1 cellular context compared by ENCODE assay signal in the genomic region with DNA sequence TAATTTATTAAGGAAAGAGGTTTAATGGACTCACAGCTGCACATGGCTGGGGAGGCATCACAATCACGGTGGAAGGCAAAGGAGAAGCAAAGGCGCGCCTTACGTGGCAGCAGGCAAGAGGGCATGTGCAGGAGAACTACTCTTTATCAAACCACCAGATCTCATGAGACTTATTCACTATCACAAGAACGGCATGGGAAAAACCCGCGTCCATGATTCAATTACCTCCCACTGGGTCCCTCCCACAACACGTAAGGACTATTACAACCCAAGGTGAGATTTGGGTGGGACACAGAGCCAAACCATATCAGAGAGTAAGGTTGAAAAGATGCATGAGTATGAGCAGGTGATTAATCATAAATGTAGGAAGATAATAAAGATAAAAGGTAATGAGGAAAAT.
TF ChIP-seq lines count a peak whose summit lies in the region.

No MANE protein-coding gene starts in this region.

TF ChIP-seq in SK-N-SH treated with all-trans-retinoic acid at 6 μM for 48 hours, 23 proteins besides CTCF, POLR2A, EP300 and RAD21 (continued from another document):
- TF ChIP-seq, protein P1, sequence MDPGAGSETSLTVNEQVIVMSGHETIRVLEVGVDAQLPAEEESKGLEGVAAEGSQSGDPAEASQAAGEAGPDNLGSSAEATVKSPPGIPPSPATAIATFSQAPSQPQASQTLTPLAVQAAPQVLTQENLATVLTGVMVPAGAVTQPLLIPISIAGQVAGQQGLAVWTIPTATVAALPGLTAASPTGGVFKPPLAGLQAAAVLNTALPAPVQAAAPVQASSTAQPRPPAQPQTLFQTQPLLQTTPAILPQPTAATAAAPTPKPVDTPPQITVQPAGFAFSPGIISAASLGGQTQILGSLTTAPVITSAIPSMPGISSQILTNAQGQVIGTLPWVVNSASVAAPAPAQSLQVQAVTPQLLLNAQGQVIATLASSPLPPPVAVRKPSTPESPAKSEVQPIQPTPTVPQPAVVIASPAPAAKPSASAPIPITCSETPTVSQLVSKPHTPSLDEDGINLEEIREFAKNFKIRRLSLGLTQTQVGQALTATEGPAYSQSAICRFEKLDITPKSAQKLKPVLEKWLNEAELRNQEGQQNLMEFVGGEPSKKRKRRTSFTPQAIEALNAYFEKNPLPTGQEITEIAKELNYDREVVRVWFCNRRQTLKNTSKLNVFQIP (CRISPR knock-in tag; IDR thresholded peaks at IDR 0.05; ENCODE audit: borderline replicate concordance, low read depth): no peak
- TF ChIP-seq ZC3H10 (CRISPR knock-in tag; IDR thresholded peaks at IDR 0.05) (no peak), OSR1 (CRISPR knock-in tag; IDR thresholded peaks at IDR 0.05) (no peak), PPARA (CRISPR knock-in tag; IDR thresholded peaks at IDR 0.05; ENCODE audit: borderline replicate concordance) (no peak), SNAI2 (CRISPR knock-in tag; IDR thresholded peaks at IDR 0.05) (no peak), ZNF565 (CRISPR knock-in tag; conservative IDR thresholded peaks at IDR 0.05; ENCODE audit: low read depth) (no peak), ZNF8 (CRISPR knock-in tag; IDR thresholded peaks at IDR 0.05) (no peak)
- TF ChIP-seq, protein P2, sequence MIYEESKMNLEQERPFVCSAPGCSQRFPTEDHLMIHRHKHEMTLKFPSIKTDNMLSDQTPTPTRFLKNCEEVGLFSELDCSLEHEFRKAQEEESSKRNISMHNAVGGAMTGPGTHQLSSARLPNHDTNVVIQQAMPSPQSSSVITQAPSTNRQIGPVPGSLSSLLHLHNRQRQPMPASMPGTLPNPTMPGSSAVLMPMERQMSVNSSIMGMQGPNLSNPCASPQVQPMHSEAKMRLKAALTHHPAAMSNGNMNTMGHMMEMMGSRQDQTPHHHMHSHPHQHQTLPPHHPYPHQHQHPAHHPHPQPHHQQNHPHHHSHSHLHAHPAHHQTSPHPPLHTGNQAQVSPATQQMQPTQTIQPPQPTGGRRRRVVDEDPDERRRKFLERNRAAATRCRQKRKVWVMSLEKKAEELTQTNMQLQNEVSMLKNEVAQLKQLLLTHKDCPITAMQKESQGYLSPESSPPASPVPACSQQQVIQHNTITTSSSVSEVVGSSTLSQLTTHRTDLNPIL (CRISPR knock-in tag; IDR thresholded peaks at IDR 0.05; ENCODE audit: low read depth): no peak
- TF ChIP-seq, protein P3, sequence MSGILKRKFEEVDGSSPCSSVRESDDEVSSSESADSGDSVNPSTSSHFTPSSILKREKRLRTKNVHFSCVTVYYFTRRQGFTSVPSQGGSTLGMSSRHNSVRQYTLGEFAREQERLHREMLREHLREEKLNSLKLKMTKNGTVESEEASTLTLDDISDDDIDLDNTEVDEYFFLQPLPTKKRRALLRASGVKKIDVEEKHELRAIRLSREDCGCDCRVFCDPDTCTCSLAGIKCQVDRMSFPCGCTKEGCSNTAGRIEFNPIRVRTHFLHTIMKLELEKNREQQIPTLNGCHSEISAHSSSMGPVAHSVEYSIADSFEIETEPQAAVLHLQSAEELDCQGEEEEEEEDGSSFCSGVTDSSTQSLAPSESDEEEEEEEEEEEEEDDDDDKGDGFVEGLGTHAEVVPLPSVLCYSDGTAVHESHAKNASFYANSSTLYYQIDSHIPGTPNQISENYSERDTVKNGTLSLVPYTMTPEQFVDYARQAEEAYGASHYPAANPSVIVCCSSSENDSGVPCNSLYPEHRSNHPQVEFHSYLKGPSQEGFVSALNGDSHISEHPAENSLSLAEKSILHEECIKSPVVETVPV (CRISPR knock-in tag; IDR thresholded peaks at IDR 0.05): no peak
